31 cellular contexts compared by ENCODE assay signal in the genomic region with DNA sequence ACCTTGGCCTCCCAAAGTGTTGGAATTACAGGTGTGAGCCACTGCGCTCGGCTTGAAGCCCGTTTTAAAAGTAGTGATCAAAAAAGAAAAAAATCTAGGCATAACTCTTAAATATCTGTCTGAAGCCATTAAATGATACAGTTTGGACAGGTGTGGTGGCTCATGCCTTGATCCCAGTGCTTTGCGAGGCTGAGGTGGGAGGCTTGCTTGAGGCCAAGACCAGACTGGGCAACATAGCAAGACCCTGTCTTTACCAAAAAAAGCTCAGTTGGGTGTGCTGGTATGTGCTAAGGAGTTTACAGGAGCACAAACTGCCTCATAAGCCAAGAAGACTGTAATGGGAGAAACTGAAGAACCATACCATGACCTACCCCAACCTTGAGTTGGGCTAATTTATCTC.
"Had no signal": no experiment of that assay in that cellular context is flagged by ENCODE, and none has a peak within 500 bp of the region (broad histone marks: within the 10 kb centered on the region; RNA-seq: fewer than 3 reads in every experiment).

No MANE protein-coding gene starts in this region.

- H3K27me3 Mint-ChIP-seq: activated CD4-positive, alpha-beta memory T cell treated with anti-CD3 and anti-CD28 coated beads, Interleukin-2, amount 10 ng/mL, durations not matched to agents 7 days and 5 days; activated CD4-positive, alpha-beta T cell treated with anti-CD3 and anti-CD28 coated beads, Interleukin-2, amount 10 ng/mL, durations not matched to agents 7 days and 5 days; activated naive CD4-positive, alpha-beta T cell treated with anti-CD3 and anti-CD28 coated beads, Interleukin-2, amount 50 U/mL, for 24 hours; activated naive CD8-positive, alpha-beta T cell treated with anti-CD3 and anti-CD28 coated beads, Interleukin-2, amount 50 U/mL, for 24 hours; central memory CD8-positive, alpha-beta T cell; stimulated activated memory B cell treated with anti-CD40 and anti-IgM and Interleukin-4, amounts not matched to agents 10 μg/mL and 1 μg/mL and 100 μg/mL, for 72 hours; stimulated activated naive CD8-positive, alpha-beta T cell treated with anti-CD3 and anti-CD28 coated beads, Interleukin-15, amount 100 ng/mL, for 72 hours; type B pancreatic cell had no signal

- H3K27ac ChIP-seq: foreskin keratinocyte, left lung, pancreas, prostate gland had no signal

- H3K4me1 ChIP-seq: prostate gland had no signal

- H3K9me3 ChIP-seq: breast epithelium, esophagus muscularis mucosa, heart right ventricle, left lung, pancreas, prostate gland, vagina had no signal

- H3K27me3 ChIP-seq: breast epithelium, esophagus muscularis mucosa, foreskin keratinocyte, heart right ventricle, left lung, pancreas, vagina had no signal

- DNase-seq: activated CD4-positive, alpha-beta memory T cell treated with anti-CD3 and anti-CD28 coated beads, Interleukin-2, amount 10 ng/mL, durations not matched to agents 7 days and 5 days; activated CD4-positive, alpha-beta T cell treated with anti-CD3 and anti-CD28 coated beads for 1 hour; activated CD4-positive, alpha-beta T cell treated with anti-CD3 and anti-CD28 coated beads, Interleukin-2, amount 10 ng/mL, durations not matched to agents 7 days and 5 days; activated CD8-positive, alpha-beta memory T cell treated with anti-CD3 and anti-CD28 coated beads, Interleukin-2, amount 50 U/mL, for 48 hours; activated naive CD8-positive, alpha-beta T cell treated with anti-CD3 and anti-CD28 coated beads, Interleukin-2, amount 50 U/mL, for 24 hours; activated T-cell treated with anti-CD3 and anti-CD28 coated beads, Interleukin-2, amount 50 U/mL, for 4 hours; amygdala; foreskin keratinocyte; heart right ventricle; left lung; mesendoderm; pancreas; stimulated activated CD4-positive, alpha-beta T cell treated with anti-CD3 and anti-CD28 coated beads, Interleukin-1b, Interleukin-23, amount 100 ng/mL, for 48 hours; stimulated activated CD4-positive, alpha-beta T cell treated with anti-CD3 and anti-CD28 coated beads, Interleukin-4, amount 100 ng/mL, for 4 hours; stimulated activated CD8-positive, alpha-beta memory T cell treated with anti-CD3 and anti-CD28 coated beads, Interleukin-4, amount 100 ng/mL, for 48 hours; stimulated activated naive CD8-positive, alpha-beta T cell treated with anti-CD3 and anti-CD28 coated beads, Interleukin-15, amount 100 ng/mL, for 72 hours; T-helper 9 cell had no signal

- H3K36me3 ChIP-seq: breast epithelium, heart right ventricle, left lung, pancreas, prostate gland, vagina had no signal

- H3K9me3 Mint-ChIP-seq: activated CD4-positive, alpha-beta memory T cell treated with anti-CD3 and anti-CD28 coated beads, Interleukin-2, amount 10 ng/mL, durations not matched to agents 7 days and 5 days; activated CD4-positive, alpha-beta T cell treated with anti-CD3 and anti-CD28 coated beads, Interleukin-2, amount 10 ng/mL, durations not matched to agents 7 days and 5 days; activated naive CD4-positive, alpha-beta T cell treated with anti-CD3 and anti-CD28 coated beads, Interleukin-2, amount 50 U/mL, for 24 hours; activated naive CD8-positive, alpha-beta T cell treated with anti-CD3 and anti-CD28 coated beads, Interleukin-2, amount 50 U/mL, for 24 hours; activated T-cell treated with anti-CD3 and anti-CD28 coated beads, Interleukin-2, amount 50 U/mL, for 4 hours; activated T-helper 2 cell treated with anti-CD3 and anti-CD28 coated beads, Interferon-gamma antibody, Interleukin-2, Interleukin-4, amounts not matched to agents 10 μg/mL and 5 μg/mL and 100 μg/mL, durations not matched to agents 14 hours and 24 hours and 36 hours; central memory CD8-positive, alpha-beta T cell; dendritic cell treated with granulocyte-macrophage colony-stimulating factor and Interleukin-4, amounts not matched to agents 40 ng/mL and 50 ng/mL, for 4 days; stimulated activated memory B cell treated with anti-CD40 and anti-IgM and Interleukin-4, amounts not matched to agents 10 μg/mL and 1 μg/mL and 100 μg/mL, for 72 hours; stimulated activated naive CD8-positive, alpha-beta T cell treated with anti-CD3 and anti-CD28 coated beads, Interleukin-15, amount 100 ng/mL, for 72 hours; type B pancreatic cell had no signal

- H3K4me3 Mint-ChIP-seq: activated CD4-positive, alpha-beta memory T cell treated with anti-CD3 and anti-CD28 coated beads, Interleukin-2, amount 10 ng/mL, durations not matched to agents 7 days and 5 days; activated CD4-positive, alpha-beta T cell treated with anti-CD3 and anti-CD28 coated beads, Interleukin-2, amount 10 ng/mL, durations not matched to agents 7 days and 5 days; activated naive CD4-positive, alpha-beta T cell treated with anti-CD3 and anti-CD28 coated beads, Interleukin-2, amount 50 U/mL, for 24 hours; activated naive CD8-positive, alpha-beta T cell treated with anti-CD3 and anti-CD28 coated beads, Interleukin-2, amount 50 U/mL, for 24 hours; activated T-cell treated with anti-CD3 and anti-CD28 coated beads, Interleukin-2, amount 50 U/mL, for 4 hours; central memory CD8-positive, alpha-beta T cell; dendritic cell treated with granulocyte-macrophage colony-stimulating factor and Interleukin-4, amounts not matched to agents 40 ng/mL and 50 ng/mL, for 4 days; stimulated activated memory B cell treated with anti-CD40 and anti-IgM and Interleukin-4, amounts not matched to agents 10 μg/mL and 1 μg/mL and 100 μg/mL, for 72 hours; stimulated activated naive CD8-positive, alpha-beta T cell treated with anti-CD3 and anti-CD28 coated beads, Interleukin-15, amount 100 ng/mL, for 72 hours; type B pancreatic cell had no signal

- FAIRE-seq: islet of Langerhans, pancreas, TTC549 had no signal

- H3K27ac Mint-ChIP-seq: activated CD4-positive, alpha-beta memory T cell treated with anti-CD3 and anti-CD28 coated beads, Interleukin-2, amount 10 ng/mL, durations not matched to agents 7 days and 5 days; activated CD4-positive, alpha-beta T cell treated with anti-CD3 and anti-CD28 coated beads, Interleukin-2, amount 10 ng/mL, durations not matched to agents 7 days and 5 days; activated naive CD4-positive, alpha-beta T cell treated with anti-CD3 and anti-CD28 coated beads, Interleukin-2, amount 50 U/mL, for 24 hours; activated naive CD8-positive, alpha-beta T cell treated with anti-CD3 and anti-CD28 coated beads, Interleukin-2, amount 50 U/mL, for 24 hours; activated T-helper 2 cell treated with anti-CD3 and anti-CD28 coated beads, Interferon-gamma antibody, Interleukin-2, Interleukin-4, amounts not matched to agents 10 μg/mL and 5 μg/mL and 100 μg/mL, durations not matched to agents 14 hours and 24 hours and 36 hours; dendritic cell treated with granulocyte-macrophage colony-stimulating factor and Interleukin-4, amounts not matched to agents 40 ng/mL and 50 ng/mL, for 4 days; stimulated activated memory B cell treated with anti-CD40 and anti-IgM and Interleukin-4, amounts not matched to agents 10 μg/mL and 1 μg/mL and 100 μg/mL, for 72 hours; stimulated activated naive CD8-positive, alpha-beta T cell treated with anti-CD3 and anti-CD28 coated beads, Interleukin-15, amount 100 ng/mL, for 72 hours; type B pancreatic cell had no signal

- H3K4me2 ChIP-seq: smooth muscle cell had no signal

- H3K4me3 ChIP-seq: breast epithelium, esophagus muscularis mucosa, heart right ventricle, left lung, lung, pancreas, prostate gland, smooth muscle cell, vagina had no signal

- ATAC-seq: activated naive CD8-positive, alpha-beta T cell treated with anti-CD3 and anti-CD28 coated beads, Interleukin-2, amount 50 U/mL, for 24 hours; activated T-cell treated with anti-CD3 and anti-CD28 coated beads, Interleukin-2, amount 50 U/mL, for 4 hours; foreskin keratinocyte; heart right ventricle; left lung; pancreas; stimulated activated memory B cell treated with anti-CD40 and anti-IgM and Interleukin-4, amounts not matched to agents 10 μg/mL and 1 μg/mL and 100 μg/mL, for 72 hours; stimulated activated naive CD8-positive, alpha-beta T cell treated with anti-CD3 and anti-CD28 coated beads, Interleukin-15, amount 100 ng/mL, for 72 hours had no signal
